22 cellular contexts compared by ENCODE assay signal in genomic region chr20:38877483-38877882, GRCh38. TPM values are rescaled to one million over a fixed set of nuclear protein-coding genes. Genes with fewer than 3 reads are reported as not detected.
A peak's percentile ranks its signal among the peaks of the same experiment; 100 is the strongest.
DNase-seq lines count a peak whose midpoint lies in the region; ATAC-seq and TF ChIP-seq lines count a peak whose summit lies in the region.
"Had no signal": no experiment of that assay in that cellular context is flagged by ENCODE, and none has a peak within 500 bp of the region (broad histone marks: within the 10 kb centered on the region; RNA-seq: fewer than 3 reads in every experiment).

No MANE protein-coding gene starts in this region.

- no peak overlapping the region for H2AFZ ChIP-seq in SK-N-SH (ENCODE audit: low read depth)

- peak in 1 of 2 experiments; percentile 92; a peak in 2 of 4 replicates for TF ChIP-seq EP300 in SK-N-SH (IDR thresholded peaks at IDR 0.05; ENCODE audit: borderline replicate concordance in 1 of 2, low read depth in 1 of 2, low read length in 1 of 2)

- no peaks in the 10 kb centered on the region for H3K9me3 ChIP-seq in SK-N-SH
- H3K9me3 ChIP-seq: breast epithelium, gastrocnemius medialis had no signal

- no peaks in the 10 kb centered on the region for H4K20me1 ChIP-seq in SK-N-SH (ENCODE audit: insufficient read depth)

- no peaks in the 10 kb centered on the region for H3K36me3 Mint-ChIP-seq in chondrocyte (ENCODE audit: low read depth)
- peaks cover 30 to 49% of the 10 kb centered on the region in 2 donors for H3K36me3 Mint-ChIP-seq in stimulated activated naive B cell treated with anti-CD40 and anti-IgM and Interleukin-4, amounts not matched to agents 10 μg/mL and 1 μg/mL and 100 μg/mL, for 72 hours
- H3K36me3 Mint-ChIP-seq: type B pancreatic cell had no signal

- DNase-seq in activated effector memory CD4-positive, alpha-beta T cell treated with anti-CD3 and anti-CD28 coated beads, Interleukin-2, amount 50 U/mL, for 16 hours = peak; percentile 53
- no peak for DNase-seq in activated effector memory CD4-positive, alpha-beta T cell treated with Interleukin-2 at 50 U/mL for 16 hours
- DNase-seq in SK-N-SH = no peak
- peak; percentile 17 for DNase-seq in chondrocyte (ENCODE audit: low spot score)
- DNase-seq in stimulated activated naive B cell treated with anti-CD40 and anti-IgM and Interleukin-4, amounts not matched to agents 10 μg/mL and 1 μg/mL and 100 μg/mL, for 72 hours = no peak
- no peak for DNase-seq in GDM1 (lab: John Stamatoyannopoulos, UW)
- no peak for DNase-seq in stimulated activated CD4-positive, alpha-beta T cell treated with anti-CD3 and anti-CD28 coated beads, Interleukin-4, amount 100 ng/mL, for 1 hour
- DNase-seq: activated T-cell treated with anti-CD3 and anti-CD28 coated beads, Interleukin-2, amount 50 U/mL, for 4 hours; COR-L47; gastrocnemius medialis; mesendoderm; NCI-H2081; SHP77; stimulated activated CD4-positive, alpha-beta T cell treated with anti-CD3 and anti-CD28 coated beads, Interleukin-12 subunit alpha, Interleukin-12 subunit beta, amount 100 ng/mL, for 4 hours; stimulated activated naive CD4-positive, alpha-beta T cell had no signal

- peaks cover 62% of the 10 kb centered on the region for H3K27me3 Mint-ChIP-seq in chondrocyte (ENCODE audit: low read depth)
- H3K27me3 Mint-ChIP-seq in stimulated activated naive B cell treated with anti-CD40 and anti-IgM and Interleukin-4, amounts not matched to agents 10 μg/mL and 1 μg/mL and 100 μg/mL, for 72 hours = no peaks in the 10 kb centered on the region

- H3K4me1 ChIP-seq in SK-N-SH (ENCODE audit: control insufficient read depth in 1 of 2, insufficient read depth in 2 of 2, low read depth in 1 of 2, low read length in 1 of 2) = peaks cover 0 to 85% of the 10 kb centered on the region in 2 experiments; a peak in 2 of 4 replicates
- H3K4me1 ChIP-seq: breast epithelium had no signal

- POLR2A ChIA-PET in SK-N-SH (lab: Yijun Ruan, JAX) = interaction anchor here (1.7 to 3.4 kb wide), 2 partner anchors 10 to 71 kb away, joined by 13 to 34 read pairs; partner anchors contain the start of gene PPP1R16B

- peaks cover 3% of the 10 kb centered on the region for H3K9me3 Mint-ChIP-seq in chondrocyte (ENCODE audit: low read depth)
- H3K9me3 Mint-ChIP-seq in stimulated activated naive B cell treated with anti-CD40 and anti-IgM and Interleukin-4, amounts not matched to agents 10 μg/mL and 1 μg/mL and 100 μg/mL, for 72 hours = no peaks in the 10 kb centered on the region
- H3K9me3 Mint-ChIP-seq: activated T-cell treated with anti-CD3 and anti-CD28 coated beads, Interleukin-2, amount 50 U/mL, for 4 hours; dendritic cell treated with granulocyte-macrophage colony-stimulating factor and Interleukin-4, amounts not matched to agents 40 ng/mL and 50 ng/mL, for 4 days; type B pancreatic cell had no signal

- no peak overlapping the region for H3K4me2 ChIP-seq in SK-N-SH

- no peak overlapping the region for H3K4me3 Mint-ChIP-seq in chondrocyte (ENCODE audit: unreplicated experiment)
- peak overlapping the region in 1 of 2 donors; percentile 12 for H3K4me3 Mint-ChIP-seq in stimulated activated naive B cell treated with anti-CD40 and anti-IgM and Interleukin-4, amounts not matched to agents 10 μg/mL and 1 μg/mL and 100 μg/mL, for 72 hours
- H3K4me3 Mint-ChIP-seq: activated T-cell treated with anti-CD3 and anti-CD28 coated beads, Interleukin-2, amount 50 U/mL, for 4 hours; dendritic cell treated with granulocyte-macrophage colony-stimulating factor and Interleukin-4, amounts not matched to agents 40 ng/mL and 50 ng/mL, for 4 days; type B pancreatic cell had no signal

- no peaks in the 10 kb centered on the region for H3K9me2 ChIP-seq in SK-N-SH

- TF ChIP-seq CTCF in SK-N-SH (IDR thresholded peaks at IDR 0.05) (no peak), chondrocyte (IDR thresholded peaks at IDR 0.05) (no peak)

- CTCF ChIA-PET in SK-N-SH (lab: Yijun Ruan, JAX) = interaction anchor here (1.5 to 2.0 kb wide), 2 partner anchors 16 to 49 kb away, joined by 7 read pairs; partner anchors contain the start of gene FAM83D

- no peak overlapping the region for H3K9ac ChIP-seq in SK-N-SH

- ATAC-seq in stimulated activated naive B cell treated with anti-CD40 and anti-IgM and Interleukin-4, amounts not matched to agents 10 μg/mL and 1 μg/mL and 100 μg/mL, for 72 hours (replicated peaks) = no peak
- no peak for ATAC-seq in GM18861 (IDR thresholded peaks at IDR 0.05; ENCODE audit: unreplicated experiment)
- ATAC-seq: activated CD4-positive, CD25-positive, alpha-beta regulatory T cell treated with anti-CD3 and anti-CD28 coated beads, Interleukin-2, amount 50 U/mL, for 24 hours; activated T-cell treated with anti-CD3 and anti-CD28 coated beads, Interleukin-2, amount 50 U/mL, for 4 hours; gastrocnemius medialis; HCT116 had no signal

- no peak for TF ChIP-seq RAD21 in SK-N-SH (IDR thresholded peaks at IDR 0.05; ENCODE audit: low read length)

- no peaks in the 10 kb centered on the region for H3K36me3 ChIP-seq in SK-N-SH (replicated peaks in 1 of 2; ENCODE audit: control insufficient read depth in 1 of 2, insufficient read depth in 2 of 2, low read length in 1 of 2)
- H3K36me3 ChIP-seq: breast epithelium, gastrocnemius medialis had no signal

- no peak overlapping the region for H3K4me3 ChIP-seq in SK-N-SH (ENCODE audit: low read depth in 2 of 2, low read length in 1 of 2)
- H3K4me3 ChIP-seq: breast epithelium, gastrocnemius medialis had no signal

- 14% methylated on average over 6 of the region's 6 CpGs for WGBS in SK-N-SH (ENCODE audit: low lambda C conversion rate)

- H3K27me3 ChIP-seq in SK-N-SH (ENCODE audit: insufficient read depth) = peaks cover 16% of the 10 kb centered on the region; the same call in 1 of the 2 replicates

- H3K79me2 ChIP-seq in SK-N-SH (ENCODE audit: insufficient read depth) = no peaks in the 10 kb centered on the region

- peaks cover 3% of the 10 kb centered on the region for H3K4me1 Mint-ChIP-seq in chondrocyte (ENCODE audit: low read depth)
- peaks cover 79 to 100% of the 10 kb centered on the region in 2 donors for H3K4me1 Mint-ChIP-seq in stimulated activated naive B cell treated with anti-CD40 and anti-IgM and Interleukin-4, amounts not matched to agents 10 μg/mL and 1 μg/mL and 100 μg/mL, for 72 hours

- H3K27ac Mint-ChIP-seq in chondrocyte (ENCODE audit: unreplicated experiment) = no peak overlapping the region
- H3K27ac Mint-ChIP-seq in stimulated activated naive B cell treated with anti-CD40 and anti-IgM and Interleukin-4, amounts not matched to agents 10 μg/mL and 1 μg/mL and 100 μg/mL, for 72 hours = peak overlapping the region; percentile 85
- H3K27ac Mint-ChIP-seq: dendritic cell treated with granulocyte-macrophage colony-stimulating factor and Interleukin-4, amounts not matched to agents 40 ng/mL and 50 ng/mL, for 4 days; type B pancreatic cell had no signal

- H3F3A ChIP-seq in SK-N-SH (replicated peaks; ENCODE audit: insufficient read depth) = no peaks in the 10 kb centered on the region

- H3K27ac ChIP-seq in SK-N-SH (ENCODE audit: low read depth in 2 of 2, low read length in 1 of 2) = peak overlapping the region in 1 of 2 experiments; percentile 100; a peak in 2 of 4 replicates
- H3K27ac ChIP-seq: breast epithelium, gastrocnemius medialis, HL-60 had no signal

TF ChIP-seq in SK-N-SH, 30 proteins besides CTCF, POLR2A, EP300 and RAD21:
- peak; percentile 74; the same call in 1 of the 2 replicates for TF ChIP-seq FOXJ3 (CRISPR knock-in tag; IDR thresholded peaks at IDR 0.05)
- no peak for TF ChIP-seq FOXM1 (IDR thresholded peaks at IDR 0.05; ENCODE audit: low read depth)
- peak; percentile 81 for TF ChIP-seq RCOR1 (IDR thresholded peaks at IDR 0.05; ENCODE audit: low read length)
- peak; percentile 81 for TF ChIP-seq GATA2 (CRISPR knock-in tag; IDR thresholded peaks at IDR 0.05)
- peak; percentile 65 for TF ChIP-seq CHD2 (IDR thresholded peaks at IDR 0.05; ENCODE audit: low read length, partially characterized antibody)
- TF ChIP-seq TCF12 (IDR thresholded peaks at IDR 0.05) = peak; percentile 9; the same call in 1 of the 2 replicates

RNA-seq across cellular contexts. Expression of gene FAM83D, which starts 48.7 kb away (rescaled TPM):
- polyA plus RNA-seq in SK-N-SH (2012; rRNA removed) = 18.9 and 21.5 TPM in 2 replicates
- polyA plus RNA-seq in SK-N-SH (2012; cell fraction: cytosol; rRNA removed) = 17.3 and 20.6 TPM in 2 replicates
- 16.9 and 18.8 TPM in 2 replicates for polyA plus RNA-seq in SK-N-SH (2012; cell fraction: nucleus; rRNA removed)
- 1.5 to 4.8 TPM (median 4.5 TPM) in 3 replicates for total RNA-seq in chondrocyte

Comparison
In these comparisons a context has a peak if more than half of its experiments do, and no peak if none do; other contexts are left out.
1. DNase-seq: peak in activated effector memory CD4-positive, alpha-beta T cell treated with anti-CD3 and anti-CD28 coated beads, Interleukin-2, amount 50 U/mL, for 16 hours (single experiment) and chondrocyte (single experiment); none in activated effector memory CD4-positive, alpha-beta T cell treated with Interleukin-2 at 50 U/mL for 16 hours (single experiment), SK-N-SH (single experiment), stimulated activated naive B cell treated with anti-CD40 and anti-IgM and Interleukin-4, amounts not matched to agents 10 μg/mL and 1 μg/mL and 100 μg/mL, for 72 hours (single experiment), GDM1 (single experiment) and stimulated activated CD4-positive, alpha-beta T cell treated with anti-CD3 and anti-CD28 coated beads, Interleukin-4, amount 100 ng/mL, for 1 hour (single experiment).